In genomic region chr15:39720081-39720480, GRCh38 we compare ENCODE assay signal across 15 cellular contexts.
DNase-seq lines count a peak whose midpoint lies in the region; ATAC-seq, FAIRE-seq and TF ChIP-seq lines count a peak whose summit lies in the region.
"Had no signal": no experiment of that assay in that cellular context is flagged by ENCODE, and none has a peak within 500 bp of the region (broad histone marks: within the 10 kb centered on the region; RNA-seq: fewer than 3 reads in every experiment).

No MANE protein-coding gene starts in this region.

- no peak for TF ChIP-seq CTCF in HFFc6 (IDR thresholded peaks at IDR 0.05)
- TF ChIP-seq CTCF in astrocyte (IDR thresholded peaks at IDR 0.05; ENCODE audit: insufficient read depth, low read depth, low read length): no peak
- TF ChIP-seq CTCF in osteoblast (IDR thresholded peaks at IDR 0.05; ENCODE audit: extremely low read depth, low read depth, low read length): no peak

- peak overlapping the region; percentile 92 for H3K27ac Mint-ChIP-seq in HFFc6
- H3K27ac Mint-ChIP-seq in astrocyte (ENCODE audit: unreplicated experiment): peak overlapping the region; percentile 93
- H3K27ac Mint-ChIP-seq: CD4-positive, CD25-positive, alpha-beta regulatory T cell had no signal

- H3K4me1 Mint-ChIP-seq in HFFc6 (ENCODE audit: low read depth) (peaks cover 53% of the 10 kb centered on the region), astrocyte (ENCODE audit: low read depth, unreplicated experiment) (peaks cover 31% of the 10 kb centered on the region)
- H3K4me1 Mint-ChIP-seq: CD4-positive, CD25-positive, alpha-beta regulatory T cell had no signal

- H3K27ac ChIP-seq in SJCRH30: peak overlapping the region; percentile 78; the same call in 1 of the 2 replicates
- H3K27ac ChIP-seq in astrocyte (ENCODE audit: low read depth, low read length): no peak overlapping the region
- H3K27ac ChIP-seq in osteoblast (ENCODE audit: low read depth, low read length): peak overlapping the region; percentile 61
- H3K27ac ChIP-seq: Peyer's patch had no signal

- H4K20me1 ChIP-seq in astrocyte (ENCODE audit: insufficient read depth, low read length): no peaks in the 10 kb centered on the region
- H4K20me1 ChIP-seq in osteoblast (ENCODE audit: insufficient read depth, low read length): no peaks in the 10 kb centered on the region

- H3K9me3 Mint-ChIP-seq in HFFc6 (no peaks in the 10 kb centered on the region), astrocyte (ENCODE audit: unreplicated experiment) (no peaks in the 10 kb centered on the region)
- H3K9me3 Mint-ChIP-seq: CD4-positive, CD25-positive, alpha-beta regulatory T cell had no signal

- FAIRE-seq in astrocyte (lab: Jason Lieb, UNC): peak; percentile 13

- no peaks in the 10 kb centered on the region for H3K79me2 ChIP-seq in astrocyte (ENCODE audit: insufficient read depth, low read length)
- no peaks in the 10 kb centered on the region for H3K79me2 ChIP-seq in osteoblast (ENCODE audit: insufficient read depth, low read length)

- DNase-seq in HFFc6 (no peak), SJCRH30 (no peak), astrocyte (ENCODE audit: low read depth) (no peak), osteoblast (ENCODE audit: insufficient read length, low spot score, missing footprints) (no peak), NCI-H510A (lab: John Stamatoyannopoulos, UW) (no peak)
- DNase-seq: CD4-positive, CD25-positive, alpha-beta regulatory T cell; DMS79; NCI-H1105; NCI-H146; NCI-H2029; NCI-H345; NCI-H82; Peyer's patch had no signal

- ATAC-seq in GM21619 (IDR thresholded peaks at IDR 0.05; ENCODE audit: unreplicated experiment): no peak
- no peak for ATAC-seq in HG02981 (IDR thresholded peaks at IDR 0.05; ENCODE audit: unreplicated experiment)

- H3K9ac ChIP-seq in astrocyte (ENCODE audit: low read length): no peak overlapping the region

- H3K36me3 Mint-ChIP-seq in HFFc6 (ENCODE audit: low read depth) (no peaks in the 10 kb centered on the region), astrocyte (ENCODE audit: low read depth, unreplicated experiment) (no peaks in the 10 kb centered on the region)
- H3K36me3 Mint-ChIP-seq: CD4-positive, CD25-positive, alpha-beta regulatory T cell had no signal

- H3K4me3 ChIP-seq in SJCRH30: no peak overlapping the region
- no peak overlapping the region for H3K4me3 ChIP-seq in astrocyte (ENCODE audit: insufficient read depth, low read depth, low read length)
- no peak overlapping the region for H3K4me3 ChIP-seq in osteoblast (ENCODE audit: insufficient read depth, low read length)
- H3K4me3 ChIP-seq: Peyer's patch had no signal

- H3K4me2 ChIP-seq in astrocyte (ENCODE audit: low read length): peak overlapping the region; percentile 63
- H3K4me2 ChIP-seq in osteoblast (ENCODE audit: insufficient read depth, low read length): peak overlapping the region; percentile 51

- no peak overlapping the region for H2AFZ ChIP-seq in astrocyte (ENCODE audit: low read depth, low read length)
- no peak overlapping the region for H2AFZ ChIP-seq in osteoblast (ENCODE audit: low read length)

- peaks cover 40% of the 10 kb centered on the region for H3K4me1 ChIP-seq in SJCRH30
- H3K4me1 ChIP-seq in astrocyte (ENCODE audit: insufficient read depth, low read length): peaks cover 18% of the 10 kb centered on the region
- H3K4me1 ChIP-seq in osteoblast (ENCODE audit: insufficient read depth, low read length): peaks cover 28% of the 10 kb centered on the region
- H3K4me1 ChIP-seq: Peyer's patch had no signal

- H3K36me3 ChIP-seq in SJCRH30 (no peaks in the 10 kb centered on the region), astrocyte (ENCODE audit: insufficient read depth, low read length) (no peaks in the 10 kb centered on the region), osteoblast (ENCODE audit: insufficient read depth, low read length) (no peaks in the 10 kb centered on the region)
- H3K36me3 ChIP-seq: Peyer's patch had no signal

- H3K27me3 Mint-ChIP-seq in HFFc6 (ENCODE audit: insufficient read depth) (peaks cover 2% of the 10 kb centered on the region; the same call in 1 of the 2 replicates), astrocyte (ENCODE audit: low read depth, unreplicated experiment) (no peaks in the 10 kb centered on the region)
- H3K27me3 Mint-ChIP-seq: CD4-positive, CD25-positive, alpha-beta regulatory T cell had no signal

- H3K4me3 Mint-ChIP-seq in HFFc6 (peak overlapping the region; percentile 81), astrocyte (ENCODE audit: unreplicated experiment) (no peak overlapping the region)
- H3K4me3 Mint-ChIP-seq: CD4-positive, CD25-positive, alpha-beta regulatory T cell had no signal

- H3K27me3 ChIP-seq in SJCRH30 (no peaks in the 10 kb centered on the region), astrocyte (ENCODE audit: insufficient read depth, low read length) (no peaks in the 10 kb centered on the region), osteoblast (ENCODE audit: insufficient read depth, low read length) (no peaks in the 10 kb centered on the region)
- H3K27me3 ChIP-seq: Peyer's patch had no signal

- no peaks in the 10 kb centered on the region for H3K9me3 ChIP-seq in SJCRH30 (replicated peaks)
- no peaks in the 10 kb centered on the region for H3K9me3 ChIP-seq in astrocyte (ENCODE audit: insufficient read depth, low read depth, low read length)
- H3K9me3 ChIP-seq in osteoblast (ENCODE audit: low read depth, low read length): no peaks in the 10 kb centered on the region
- H3K9me3 ChIP-seq: Peyer's patch had no signal
